In the genomic region with DNA sequence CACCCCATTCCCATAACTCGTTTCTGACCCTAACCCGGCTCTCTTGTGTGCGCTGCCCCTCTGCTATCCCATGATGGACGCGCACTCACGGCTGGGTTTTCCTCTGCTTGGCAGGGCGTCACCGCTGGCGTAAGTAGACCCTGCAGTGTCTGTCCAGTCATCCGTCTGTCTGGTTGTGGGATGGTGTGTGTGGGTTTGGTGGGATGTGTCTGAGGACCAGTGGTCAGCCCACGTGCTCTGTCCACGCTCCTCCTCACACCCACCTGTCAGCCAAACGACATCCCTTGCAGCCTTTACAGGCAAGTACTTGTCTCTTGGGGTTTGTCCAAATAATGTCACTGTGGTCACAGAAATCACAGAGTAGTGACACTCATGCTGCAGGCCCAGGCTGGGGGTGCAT, we compare ENCODE assay signal across 2 cellular contexts.
TF ChIP-seq lines count a peak whose summit lies in the region.

No MANE protein-coding gene starts in this region.

TF ChIP-seq in GM23338, 12 proteins besides CTCF, POLR2A, EP300 and RAD21 (continued from another document):
- TF ChIP-seq, protein P1, sequence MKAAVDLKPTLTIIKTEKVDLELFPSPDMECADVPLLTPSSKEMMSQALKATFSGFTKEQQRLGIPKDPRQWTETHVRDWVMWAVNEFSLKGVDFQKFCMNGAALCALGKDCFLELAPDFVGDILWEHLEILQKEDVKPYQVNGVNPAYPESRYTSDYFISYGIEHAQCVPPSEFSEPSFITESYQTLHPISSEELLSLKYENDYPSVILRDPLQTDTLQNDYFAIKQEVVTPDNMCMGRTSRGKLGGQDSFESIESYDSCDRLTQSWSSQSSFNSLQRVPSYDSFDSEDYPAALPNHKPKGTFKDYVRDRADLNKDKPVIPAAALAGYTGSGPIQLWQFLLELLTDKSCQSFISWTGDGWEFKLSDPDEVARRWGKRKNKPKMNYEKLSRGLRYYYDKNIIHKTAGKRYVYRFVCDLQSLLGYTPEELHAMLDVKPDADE (IDR thresholded peaks at IDR 0.05): no peak
- TF ChIP-seq NANOG (IDR thresholded peaks at IDR 0.05; ENCODE audit: borderline replicate concordance): no peak
TF ChIP-seq in GM23338: peak in this region for 0.

TF ChIP-seq in SK-N-SH treated with all-trans-retinoic acid at 6 μM for 48 hours, 23 proteins besides CTCF, POLR2A, EP300 and RAD21 (continued from another document):
- TF ChIP-seq, protein P2, sequence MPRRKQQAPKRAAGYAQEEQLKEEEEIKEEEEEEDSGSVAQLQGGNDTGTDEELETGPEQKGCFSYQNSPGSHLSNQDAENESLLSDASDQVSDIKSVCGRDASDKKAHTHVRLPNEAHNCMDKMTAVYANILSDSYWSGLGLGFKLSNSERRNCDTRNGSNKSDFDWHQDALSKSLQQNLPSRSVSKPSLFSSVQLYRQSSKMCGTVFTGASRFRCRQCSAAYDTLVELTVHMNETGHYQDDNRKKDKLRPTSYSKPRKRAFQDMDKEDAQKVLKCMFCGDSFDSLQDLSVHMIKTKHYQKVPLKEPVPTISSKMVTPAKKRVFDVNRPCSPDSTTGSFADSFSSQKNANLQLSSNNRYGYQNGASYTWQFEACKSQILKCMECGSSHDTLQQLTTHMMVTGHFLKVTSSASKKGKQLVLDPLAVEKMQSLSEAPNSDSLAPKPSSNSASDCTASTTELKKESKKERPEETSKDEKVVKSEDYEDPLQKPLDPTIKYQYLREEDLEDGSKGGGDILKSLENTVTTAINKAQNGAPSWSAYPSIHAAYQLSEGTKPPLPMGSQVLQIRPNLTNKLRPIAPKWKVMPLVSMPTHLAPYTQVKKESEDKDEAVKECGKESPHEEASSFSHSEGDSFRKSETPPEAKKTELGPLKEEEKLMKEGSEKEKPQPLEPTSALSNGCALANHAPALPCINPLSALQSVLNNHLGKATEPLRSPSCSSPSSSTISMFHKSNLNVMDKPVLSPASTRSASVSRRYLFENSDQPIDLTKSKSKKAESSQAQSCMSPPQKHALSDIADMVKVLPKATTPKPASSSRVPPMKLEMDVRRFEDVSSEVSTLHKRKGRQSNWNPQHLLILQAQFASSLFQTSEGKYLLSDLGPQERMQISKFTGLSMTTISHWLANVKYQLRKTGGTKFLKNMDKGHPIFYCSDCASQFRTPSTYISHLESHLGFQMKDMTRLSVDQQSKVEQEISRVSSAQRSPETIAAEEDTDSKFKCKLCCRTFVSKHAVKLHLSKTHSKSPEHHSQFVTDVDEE (CRISPR knock-in tag; IDR thresholded peaks at IDR 0.05): no peak
- TF ChIP-seq BACH2 (CRISPR knock-in tag; IDR thresholded peaks at IDR 0.05; ENCODE audit: borderline replicate concordance): no peak
